Comparison of ENCODE assay signal across 8 cellular contexts in the genomic region with DNA sequence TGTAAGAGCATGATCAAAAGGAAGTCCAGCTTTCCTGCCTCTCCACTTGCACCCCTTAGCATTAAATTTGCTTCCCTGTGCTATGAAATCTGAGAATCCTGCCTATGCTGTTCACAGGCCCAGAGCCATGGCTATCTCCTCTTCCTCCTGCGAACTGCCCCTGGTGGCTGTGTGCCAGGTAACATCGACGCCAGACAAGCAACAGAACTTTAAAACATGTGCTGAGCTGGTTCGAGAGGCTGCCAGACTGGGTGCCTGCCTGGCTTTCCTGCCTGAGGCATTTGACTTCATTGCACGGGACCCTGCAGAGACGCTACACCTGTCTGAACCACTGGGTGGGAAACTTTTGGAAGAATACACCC. TPM values are rescaled to one million over a fixed set of nuclear protein-coding genes. Genes with fewer than 3 reads are reported as not detected.
DNase-seq lines count a peak whose midpoint lies in the region; ATAC-seq lines count a peak whose summit lies in the region.

No MANE protein-coding gene starts in this region.

- peak overlapping the region; percentile 98 to 99 for H3K27ac Mint-ChIP-seq in activated naive CD4-positive, alpha-beta T cell treated with anti-CD3 and anti-CD28 coated beads, Interleukin-2, amount 50 U/mL, for 72 hours

- H3K9me3 Mint-ChIP-seq in activated naive CD4-positive, alpha-beta T cell treated with anti-CD3 and anti-CD28 coated beads, Interleukin-2, amount 50 U/mL, for 72 hours, result no peaks in the 10 kb centered on the region

- H3K27ac ChIP-seq in iPS DF 6.9 (ENCODE audit: low read length), result no peak overlapping the region

- WGBS in iPS DF 6.9 (ENCODE audit: insufficient coverage, insufficient read length), result no CpG with 5 or more reads among the region's 6 CpGs

- no peaks in the 10 kb centered on the region for H3K9me3 ChIP-seq in iPS DF 6.9 (ENCODE audit: control insufficient read depth, insufficient read depth, low read length)

- peaks cover 47 to 48% of the 10 kb centered on the region in 2 donors for H3K36me3 Mint-ChIP-seq in activated naive CD4-positive, alpha-beta T cell treated with anti-CD3 and anti-CD28 coated beads, Interleukin-2, amount 50 U/mL, for 72 hours

- H3K36me3 ChIP-seq in iPS DF 6.9 (ENCODE audit: control insufficient read depth, insufficient read depth, low read length), result peaks cover 26% of the 10 kb centered on the region

- no peak for ATAC-seq in activated naive CD4-positive, alpha-beta T cell treated with anti-CD3 and anti-CD28 coated beads, Interleukin-2, amount 50 U/mL, for 72 hours
- ATAC-seq in GM21381 (IDR thresholded peaks at IDR 0.05; ENCODE audit: unreplicated experiment), result no peak

- H3K4me3 ChIP-seq in iPS DF 6.9 (ENCODE audit: low read length), result peak overlapping the region; percentile 97; the same call in 1 of the 2 replicates

- H3K4me1 ChIP-seq in iPS DF 6.9 (ENCODE audit: control insufficient read depth, insufficient read depth, low read length), result peaks cover 6% of the 10 kb centered on the region; the same call in 1 of the 2 replicates

- H3K27me3 ChIP-seq in iPS DF 6.9 (ENCODE audit: control insufficient read depth, insufficient read depth, low read length), result no peaks in the 10 kb centered on the region

- peak; percentile 69 for DNase-seq in activated CD4-positive, alpha-beta T cell treated with anti-CD3 and anti-CD28 coated beads for 48 hours
- no peak for DNase-seq in activated CD4-positive, alpha-beta T cell treated with anti-CD3 and anti-CD28 coated beads for 1 hour
- no peak for DNase-seq in activated naive CD4-positive, alpha-beta T cell treated with anti-CD3 and anti-CD28 coated beads, Interleukin-2, amount 50 U/mL, for 72 hours (ENCODE audit: low spot score in 2 of 2)
- DNase-seq in iPS DF 6.9 (ENCODE audit: low read depth, low spot score) (no peak), D341Med (ENCODE audit: low spot score) (no peak), AG08395 (ENCODE audit: low spot score) (no peak)
- peak; percentile 33 for DNase-seq in stimulated activated CD4-positive, alpha-beta T cell treated with anti-CD3 and anti-CD28 coated beads, Interleukin-4, amount 100 ng/mL, for 24 hours

RNA-seq across cellular contexts. Expression of gene NIT1, which starts 1.1 kb away (rescaled TPM):
- 10 to 100 TPM; 59.0 to 82.9 TPM for total RNA-seq in activated naive CD4-positive, alpha-beta T cell treated with anti-CD3 and anti-CD28 coated beads, Interleukin-2, amount 50 U/mL, for 72 hours

RNA-seq across cellular contexts. Expression of gene PFDN2, which starts 1.2 kb away (rescaled TPM):
- total RNA-seq in activated naive CD4-positive, alpha-beta T cell treated with anti-CD3 and anti-CD28 coated beads, Interleukin-2, amount 50 U/mL, for 72 hours, result 100 to 1,000 TPM in 1 of 2 donors, 10 to 100 TPM in 1; 95.3 to 156 TPM

RNA-seq across cellular contexts. Expression of gene DEDD, which starts 13.5 kb away (rescaled TPM):
- 10 to 100 TPM; 40.1 to 41.8 TPM for total RNA-seq in activated naive CD4-positive, alpha-beta T cell treated with anti-CD3 and anti-CD28 coated beads, Interleukin-2, amount 50 U/mL, for 72 hours

RNA-seq across cellular contexts. Expression of gene KLHDC9, which starts 20.8 kb away (rescaled TPM):
- total RNA-seq in activated naive CD4-positive, alpha-beta T cell treated with anti-CD3 and anti-CD28 coated beads, Interleukin-2, amount 50 U/mL, for 72 hours, result 1 to 10 TPM in 1 of 2 donors, not detected in 1; 2.2 TPM

RNA-seq across cellular contexts. Expression of gene NECTIN4, which starts 29.6 kb away (rescaled TPM):
- total RNA-seq in activated naive CD4-positive, alpha-beta T cell treated with anti-CD3 and anti-CD28 coated beads, Interleukin-2, amount 50 U/mL, for 72 hours, result under 1 TPM in 1 of 2 donors, not detected in 1; 0.16 TPM

Comparison
In these comparisons a context has a peak if more than half of its experiments do, and no peak if none do; other contexts are left out.
1. DNase-seq: peak in activated CD4-positive, alpha-beta T cell treated with anti-CD3 and anti-CD28 coated beads for 48 hours (single experiment) and stimulated activated CD4-positive, alpha-beta T cell treated with anti-CD3 and anti-CD28 coated beads, Interleukin-4, amount 100 ng/mL, for 24 hours (single experiment); none in activated CD4-positive, alpha-beta T cell treated with anti-CD3 and anti-CD28 coated beads for 1 hour (single experiment), activated naive CD4-positive, alpha-beta T cell treated with anti-CD3 and anti-CD28 coated beads, Interleukin-2, amount 50 U/mL, for 72 hours (0 of 2), iPS DF 6.9 (single experiment), D341Med (single experiment) and AG08395 (single experiment).